Comparison of ENCODE assay signal across 31 cellular contexts in genomic region chr14:91258876-91259275, GRCh38. TPM values are rescaled to one million over a fixed set of nuclear protein-coding genes. Genes with fewer than 3 reads are reported as not detected.
DNase-seq lines count a peak whose midpoint lies in the region; ATAC-seq and TF ChIP-seq lines count a peak whose summit lies in the region.
"Had no signal": no experiment of that assay in that cellular context is flagged by ENCODE, and none has a peak within 500 bp of the region (broad histone marks: within the 10 kb centered on the region; RNA-seq: fewer than 3 reads in every experiment).

No MANE protein-coding gene starts in this region.

- no peak overlapping the region for H3K9ac ChIP-seq in smooth muscle cell (ENCODE audit: low read depth)
- H3K9ac ChIP-seq: BLaER1 had no signal

- H3K4me1 ChIP-seq in RWPE2 (ENCODE audit: insufficient read depth, poor library complexity, severe bottlenecking): peaks cover 16% of the 10 kb centered on the region
- no peaks in the 10 kb centered on the region for H3K4me1 ChIP-seq in smooth muscle cell (ENCODE audit: low read depth)
- H3K4me1 ChIP-seq: colonic mucosa, prostate gland had no signal

- peaks cover 44% of the 10 kb centered on the region for H3K4me1 Mint-ChIP-seq in activated naive CD8-positive, alpha-beta T cell (ENCODE audit: low read depth)
- H3K4me1 Mint-ChIP-seq in activated naive CD8-positive, alpha-beta T cell treated with anti-CD3 and anti-CD28 coated beads for 36 hours: peaks cover 60% of the 10 kb centered on the region

- no peaks in the 10 kb centered on the region for H3K9me3 Mint-ChIP-seq in activated naive CD8-positive, alpha-beta T cell (ENCODE audit: low read depth)
- H3K9me3 Mint-ChIP-seq in activated naive CD8-positive, alpha-beta T cell treated with anti-CD3 and anti-CD28 coated beads for 36 hours: peaks cover 1% of the 10 kb centered on the region
- H3K9me3 Mint-ChIP-seq: activated naive CD4-positive, alpha-beta T cell treated with anti-CD3 and anti-CD28 coated beads, Interleukin-2, amount 10 ng/mL, durations not matched to agents 7 days and 5 days had no signal

- peaks cover 19% of the 10 kb centered on the region for H3F3A ChIP-seq in smooth muscle cell (ENCODE audit: low read depth)

- no peaks in the 10 kb centered on the region for H3K36me3 Mint-ChIP-seq in activated naive CD8-positive, alpha-beta T cell
- H3K36me3 Mint-ChIP-seq in activated naive CD8-positive, alpha-beta T cell treated with anti-CD3 and anti-CD28 coated beads for 36 hours: peaks cover 1% of the 10 kb centered on the region

- DNase-seq in activated naive CD8-positive, alpha-beta T cell treated with anti-CD3 and anti-CD28 coated beads for 36 hours: no peak
- no peak for DNase-seq in RWPE2 (ENCODE audit: low spot score)
- peak; percentile 48 to 66 for DNase-seq in dermis microvascular lymphatic vessel endothelial cell (ENCODE audit: low read depth in 2 of 2)
- no peak for DNase-seq in smooth muscle cell (lab: John Stamatoyannopoulos, UW; ENCODE audit: unreplicated experiment)
- DNase-seq: activated CD8-positive, alpha-beta memory T cell treated with anti-CD3 and anti-CD28 coated beads for 24 hours; activated naive CD4-positive, alpha-beta T cell treated with anti-CD3 and anti-CD28 coated beads, Interleukin-2, amount 10 ng/mL, durations not matched to agents 7 days and 5 days; activated T-cell treated with anti-CD3 and anti-CD28 coated beads, Interleukin-2, amount 50 U/mL, for 48 hours; aorta; colonic mucosa; COR-L47; head of caudate nucleus; KG1; MM.1S; NCI-H1105 treated with DMSO at 0.1 percent for 48 hours; NCI-H187 treated with DMSO at 0.1 percent for 48 hours; NCI-H2171; NCI-H82; stimulated activated CD4-positive, alpha-beta T cell treated with anti-CD3 and anti-CD28 coated beads, Interleukin-4, amount 100 ng/mL, for 24 hours; T-helper 2 cell had no signal

- ATAC-seq in RWPE2 (ENCODE audit: low read depth) (no peak), GM18519 (IDR thresholded peaks at IDR 0.05; ENCODE audit: low FRiP score, unreplicated experiment) (no peak), GM21717 (IDR thresholded peaks at IDR 0.05; ENCODE audit: unreplicated experiment) (no peak)
- ATAC-seq: GM12878, sciatic nerve had no signal

- no peaks in the 10 kb centered on the region for H3K9me3 ChIP-seq in RWPE2 (ENCODE audit: severe bottlenecking)
- H3K9me3 ChIP-seq in smooth muscle cell (replicated peaks; ENCODE audit: low read depth): no peaks in the 10 kb centered on the region
- H3K9me3 ChIP-seq: BLaER1, colonic mucosa, prostate gland, transverse colon had no signal

- TF ChIP-seq CTCF in RWPE2 (IDR thresholded peaks at IDR 0.05; ENCODE audit: poor library complexity, severe bottlenecking) (no peak), smooth muscle cell (IDR thresholded peaks at IDR 0.05; ENCODE audit: borderline replicate concordance, insufficient read depth, poor library complexity, severe bottlenecking) (no peak)

- no peaks in the 10 kb centered on the region for H4K20me1 ChIP-seq in smooth muscle cell (ENCODE audit: low read depth)

- H3K27ac ChIP-seq in RWPE2 (ENCODE audit: poor library complexity, severe bottlenecking) (peak overlapping the region; percentile 89), smooth muscle cell (ENCODE audit: low read depth) (peak overlapping the region; percentile 74)
- H3K27ac ChIP-seq: BLaER1, cardiac muscle cell, foreskin keratinocyte, prostate gland had no signal

- H3K27me3 ChIP-seq in RWPE2 (ENCODE audit: insufficient read depth, poor library complexity, severe bottlenecking): no peaks in the 10 kb centered on the region
- peaks cover 10% of the 10 kb centered on the region for H3K27me3 ChIP-seq in smooth muscle cell (ENCODE audit: low read depth)
- H3K27me3 ChIP-seq: colonic mucosa, esophagus muscularis mucosa, foreskin keratinocyte had no signal

- no peak overlapping the region for H3K4me2 ChIP-seq in smooth muscle cell

- no peak overlapping the region for H2AFZ ChIP-seq in smooth muscle cell (ENCODE audit: low read depth)

- H3K27ac Mint-ChIP-seq in activated naive CD8-positive, alpha-beta T cell: peak overlapping the region; percentile 29
- no peak overlapping the region for H3K27ac Mint-ChIP-seq in activated naive CD8-positive, alpha-beta T cell treated with anti-CD3 and anti-CD28 coated beads for 36 hours
- H3K27ac Mint-ChIP-seq: activated naive CD4-positive, alpha-beta T cell treated with anti-CD3 and anti-CD28 coated beads, Interleukin-2, amount 10 ng/mL, durations not matched to agents 7 days and 5 days had no signal

- H3K27me3 Mint-ChIP-seq in activated naive CD8-positive, alpha-beta T cell: no peaks in the 10 kb centered on the region
- H3K27me3 Mint-ChIP-seq in activated naive CD8-positive, alpha-beta T cell treated with anti-CD3 and anti-CD28 coated beads for 36 hours: no peaks in the 10 kb centered on the region

- no peak overlapping the region for H3K4me3 Mint-ChIP-seq in activated naive CD8-positive, alpha-beta T cell
- H3K4me3 Mint-ChIP-seq in activated naive CD8-positive, alpha-beta T cell treated with anti-CD3 and anti-CD28 coated beads for 36 hours: no peak overlapping the region
- H3K4me3 Mint-ChIP-seq: activated naive CD4-positive, alpha-beta T cell treated with anti-CD3 and anti-CD28 coated beads, Interleukin-2, amount 10 ng/mL, durations not matched to agents 7 days and 5 days had no signal

- H3K4me3 ChIP-seq in RWPE2 (ENCODE audit: severe bottlenecking) (no peak overlapping the region), smooth muscle cell (no peak overlapping the region)
- H3K4me3 ChIP-seq: BLaER1, cardiac muscle cell, colonic mucosa, esophagus muscularis mucosa, GM12878, prostate gland, transverse colon had no signal

- H3K79me2 ChIP-seq in smooth muscle cell (ENCODE audit: low read depth): no peaks in the 10 kb centered on the region

- WGBS in smooth muscle cell (ENCODE audit: low lambda C conversion rate): 95% methylated on average over 3 of the region's 3 CpGs

- no peaks in the 10 kb centered on the region for H3K36me3 ChIP-seq in RWPE2 (ENCODE audit: low read depth)
- H3K36me3 ChIP-seq in smooth muscle cell (ENCODE audit: low read depth): no peaks in the 10 kb centered on the region
- H3K36me3 ChIP-seq: BLaER1, cardiac muscle cell, colonic mucosa, esophagus muscularis mucosa, prostate gland, transverse colon had no signal

RNA-seq across cellular contexts. Expression of gene GPR68, which starts 14.4 kb away (rescaled TPM):
- 10 to 100 TPM; 14.0 to 14.4 TPM for total RNA-seq in activated naive CD8-positive, alpha-beta T cell treated with anti-CD3 and anti-CD28 coated beads for 36 hours
- total RNA-seq in dermis microvascular lymphatic vessel endothelial cell (0.63 and 0.90 TPM in 2 replicates), smooth muscle cell (2.6 and 4.4 TPM in 2 replicates)
- polyA plus RNA-seq in smooth muscle cell: 2.9 and 3.2 TPM in 2 replicates
- total RNA-seq: NCI-H460 had no signal

Comparison
In these comparisons a context has a peak if more than half of its experiments do, and no peak if none do; other contexts are left out.
1. DNase-seq: peak in dermis microvascular lymphatic vessel endothelial cell (2 of 2); none in activated naive CD8-positive, alpha-beta T cell treated with anti-CD3 and anti-CD28 coated beads for 36 hours (single experiment), RWPE2 (single experiment) and smooth muscle cell (single experiment).